Comparison of ENCODE assay signal across 1 cellular context in the genomic region with DNA sequence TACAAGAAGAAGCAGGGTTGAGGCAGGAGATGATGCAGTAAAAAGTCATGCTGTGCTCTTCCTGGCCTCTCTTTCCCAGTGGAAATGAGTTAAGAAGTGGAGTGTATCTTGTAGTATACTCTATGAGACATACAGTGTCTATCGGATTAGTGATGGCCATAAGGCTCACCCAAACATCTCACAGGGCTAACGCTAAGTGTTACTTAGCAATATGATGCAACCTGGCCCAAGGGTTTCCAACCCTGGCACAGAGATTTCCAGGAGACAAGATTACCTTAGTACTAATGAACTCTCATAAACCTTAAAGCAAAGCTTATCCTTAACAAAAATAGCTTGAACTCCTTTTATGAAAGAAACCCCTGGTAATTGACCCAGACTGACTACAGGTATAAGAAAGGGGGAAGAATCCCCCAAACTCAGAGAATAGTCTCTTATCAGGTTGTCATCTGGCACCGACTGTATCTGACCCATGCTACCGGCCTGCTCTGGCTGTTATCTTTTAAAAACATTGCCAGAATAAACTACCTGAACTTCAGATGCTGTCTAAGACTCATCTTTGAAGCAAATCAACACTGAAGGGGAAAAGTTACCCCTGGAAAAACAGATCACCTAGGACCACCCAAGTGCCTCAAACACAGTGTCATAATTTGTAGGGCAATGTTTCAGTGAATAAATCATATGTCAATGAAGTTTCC.
TF ChIP-seq lines count a peak whose summit lies in the region.

No MANE protein-coding gene starts in this region.

TF ChIP-seq in H1, 55 proteins besides CTCF, POLR2A, EP300 and RAD21:
- no peak for TF ChIP-seq NRF1 (IDR thresholded peaks at IDR 0.05; ENCODE audit: low read depth, low read length)
- no peak for TF ChIP-seq CEBPB (IDR thresholded peaks at IDR 0.05; ENCODE audit: low read depth, low read length)
- TF ChIP-seq RNF2 (IDR thresholded peaks at IDR 0.05; ENCODE audit: borderline replicate concordance, low read depth, low read length, missing control alignments, poor library complexity, severe bottlenecking), result no peak
- TF ChIP-seq, protein P1, sequence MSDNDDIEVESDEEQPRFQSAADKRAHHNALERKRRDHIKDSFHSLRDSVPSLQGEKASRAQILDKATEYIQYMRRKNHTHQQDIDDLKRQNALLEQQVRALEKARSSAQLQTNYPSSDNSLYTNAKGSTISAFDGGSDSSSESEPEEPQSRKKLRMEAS (IDR thresholded peaks at IDR 0.05), result no peak
- no peak for TF ChIP-seq SUZ12 (IDR thresholded peaks at IDR 0.05; ENCODE audit: low read length)
- TF ChIP-seq CREB1 (IDR thresholded peaks at IDR 0.05), result no peak
- no peak for TF ChIP-seq POU5F1 (IDR thresholded peaks at IDR 0.05; ENCODE audit: low read depth, low read length)
- no peak for TF ChIP-seq GTF2F1 (IDR thresholded peaks at IDR 0.05; ENCODE audit: borderline replicate concordance, low read depth, low read length)
